9 cellular contexts compared by ENCODE assay signal in genomic region chr17:7580631-7581554, GRCh38.
DNase-seq lines count a peak whose midpoint lies in the region; ATAC-seq and TF ChIP-seq lines count a peak whose summit lies in the region.
"Had no signal": no experiment of that assay in that cellular context is flagged by ENCODE, and none has a peak within 500 bp of the region (broad histone marks: within the 10 kb centered on the region; RNA-seq: fewer than 3 reads in every experiment).

No MANE protein-coding gene starts in this region.

- ATAC-seq in GM18505 (IDR thresholded peaks at IDR 0.05; ENCODE audit: unreplicated experiment) (no peak), GM21619 (IDR thresholded peaks at IDR 0.05; ENCODE audit: unreplicated experiment) (no peak)
- ATAC-seq: PC-3 had no signal

- no peaks in the 10 kb centered on the region for H3K9me3 ChIP-seq in SK-N-MC (ENCODE audit: low read depth, low read length)
- H3K9me3 ChIP-seq in effector memory CD4-positive, alpha-beta T cell (ENCODE audit: control insufficient read depth, low read length): no peaks in the 10 kb centered on the region

- no peak for TF ChIP-seq CTCF in epithelial cell of esophagus (IDR thresholded peaks at IDR 0.05; ENCODE audit: insufficient read depth, low read depth, low read length, missing control alignments)

- H3K9ac ChIP-seq in SK-N-MC (ENCODE audit: insufficient read length) (no peak overlapping the region), rectal smooth muscle tissue (ENCODE audit: low read length) (no peak overlapping the region)

- H3K4me1 ChIP-seq in rectal smooth muscle tissue (ENCODE audit: control insufficient read depth, insufficient read depth, low read length): peaks cover 16% of the 10 kb centered on the region
- H3K4me1 ChIP-seq in effector memory CD4-positive, alpha-beta T cell (ENCODE audit: control insufficient read depth, insufficient read depth, low read length, poor library complexity, severe bottlenecking): peaks cover 24% of the 10 kb centered on the region

- H3K4me3 ChIP-seq in SK-N-MC (no peak overlapping the region), epithelial cell of esophagus (ENCODE audit: low read length) (no peak overlapping the region), rectal smooth muscle tissue (ENCODE audit: low read length) (peak overlapping the region; percentile 35)
- H3K4me3 ChIP-seq in effector memory CD4-positive, alpha-beta T cell (ENCODE audit: insufficient read depth, low read depth, low read length, poor library complexity, severe bottlenecking): no peak overlapping the region

- DNase-seq in SK-N-MC (ENCODE audit: low read depth, low spot score) (no peak), epithelial cell of esophagus (ENCODE audit: low read depth) (peak; percentile 60), NCI-H1092 (lab: John Stamatoyannopoulos, UW) (no peak), NCI-H1105 treated with DMSO at 0.1 percent for 48 hours (lab: John Stamatoyannopoulos, UW) (no peak)
- no peak for DNase-seq in effector memory CD4-positive, alpha-beta T cell
- DNase-seq: PC-3 had no signal

- H3K27me3 ChIP-seq in rectal smooth muscle tissue (ENCODE audit: control insufficient read depth, insufficient read depth, low read length): no peaks in the 10 kb centered on the region
- no peaks in the 10 kb centered on the region for H3K27me3 ChIP-seq in effector memory CD4-positive, alpha-beta T cell (replicated peaks; ENCODE audit: control insufficient read depth, insufficient read depth, low read length, poor library complexity, severe bottlenecking)

- H3K27ac ChIP-seq in SK-N-MC (peak overlapping the region; percentile 68), rectal smooth muscle tissue (ENCODE audit: low read depth, low read length) (peak overlapping the region; percentile 58)
- H3K27ac ChIP-seq in effector memory CD4-positive, alpha-beta T cell (ENCODE audit: insufficient read depth, low read length, poor library complexity, severe bottlenecking): no peak overlapping the region

- TF ChIP-seq POLR2A in GM18505 (IDR thresholded peaks at IDR 0.05; ENCODE audit: borderline replicate concordance, extremely low read depth, insufficient read depth, insufficient read length): peak; percentile 20

- H3K36me3 ChIP-seq in SK-N-MC (ENCODE audit: insufficient read depth, low read length) (peaks cover 33% of the 10 kb centered on the region), rectal smooth muscle tissue (ENCODE audit: control insufficient read depth, insufficient read depth, low read length) (peaks cover 35% of the 10 kb centered on the region)
- peaks cover 29% of the 10 kb centered on the region for H3K36me3 ChIP-seq in effector memory CD4-positive, alpha-beta T cell (ENCODE audit: control insufficient read depth, insufficient read depth, low read length)
